In genomic region chr3:9250236-9250635, GRCh38 we compare ENCODE assay signal across 8 cellular contexts. TPM values are rescaled to one million over a fixed set of nuclear protein-coding genes. Genes with fewer than 3 reads are reported as not detected.
DNase-seq lines count a peak whose midpoint lies in the region; ATAC-seq and TF ChIP-seq lines count a peak whose summit lies in the region.

No MANE protein-coding gene starts in this region.

- no peak for ATAC-seq in HG02759 (IDR thresholded peaks at IDR 0.05; ENCODE audit: unreplicated experiment)
- ATAC-seq in stimulated activated naive CD8-positive, alpha-beta T cell treated with anti-CD3 and anti-CD28 coated beads, Interleukin-15, Interleukin-2, amounts not matched to agents 100 U/mL and 50 U/mL, for 24 hours: no peak

- DNase-seq in BJ (ENCODE audit: low read depth): no peak
- no peak for DNase-seq in mammary epithelial cell
- no peak for DNase-seq in DMS114 treated with DMSO at 0.1 percent for 48 hours (lab: John Stamatoyannopoulos, UW; ENCODE audit: unreplicated experiment)
- DNase-seq in stimulated activated naive CD8-positive, alpha-beta T cell treated with anti-CD3 and anti-CD28 coated beads, Interleukin-15, Interleukin-2, amounts not matched to agents 100 U/mL and 50 U/mL, for 24 hours: no peak
- no peak for DNase-seq in LoVo (ENCODE audit: low spot score)

- H3K27ac ChIP-seq in HUES48 (ENCODE audit: low read depth, low read length) (peak overlapping the region; percentile 17), mammary epithelial cell (ENCODE audit: insufficient read depth, low read depth, low read length) (peak overlapping the region; percentile 84), neural cell (ENCODE audit: low read length) (peak overlapping the region; percentile 82)

- H3K4me2 ChIP-seq in mammary epithelial cell (ENCODE audit: insufficient read depth, low read depth, low read length) (peak overlapping the region; percentile 82), neural cell (ENCODE audit: low read length) (peak overlapping the region; percentile 63)

- H3K36me3 ChIP-seq in BJ (ENCODE audit: control insufficient read depth, insufficient read depth, low read length): no peaks in the 10 kb centered on the region; the same call in 1 of the 2 replicates
- no peaks in the 10 kb centered on the region for H3K36me3 ChIP-seq in HUES48 (ENCODE audit: control insufficient read depth, insufficient read depth, low read length)
- H3K36me3 ChIP-seq in mammary epithelial cell (ENCODE audit: insufficient read depth, low read length): no peaks in the 10 kb centered on the region
- no peaks in the 10 kb centered on the region for H3K36me3 ChIP-seq in neural cell (ENCODE audit: insufficient read depth, low read length)

- H4K20me1 ChIP-seq in mammary epithelial cell (ENCODE audit: insufficient read depth, low read length) (no peaks in the 10 kb centered on the region), neural cell (ENCODE audit: insufficient read depth) (no peaks in the 10 kb centered on the region)

- H3K9me2 ChIP-seq in neural cell (ENCODE audit: insufficient read depth, low read length): no peaks in the 10 kb centered on the region

- H3K9me3 ChIP-seq in HUES48 (ENCODE audit: control insufficient read depth, insufficient read depth, low read length) (no peaks in the 10 kb centered on the region), mammary epithelial cell (replicated peaks; ENCODE audit: insufficient read depth, low read length) (no peaks in the 10 kb centered on the region), neural cell (ENCODE audit: low read length) (no peaks in the 10 kb centered on the region)

- H3K4me1 ChIP-seq in HUES48 (ENCODE audit: control insufficient read depth, insufficient read depth, low read length) (peaks cover 26% of the 10 kb centered on the region), mammary epithelial cell (ENCODE audit: insufficient read depth, low read length) (peaks cover 51% of the 10 kb centered on the region)

- in situ Hi-C loops in mammary epithelial cell (cut with MboI; ENCODE audit: low sequenced_read_pairs in 2 of 2): no loop called here

- WGBS in mammary epithelial cell (ENCODE audit: low coverage, missing lambda C conversion rate): 81% methylated on average over 4 of the region's 4 CpGs

- dilution Hi-C loops in mammary epithelial cell (cut with HindIII; ENCODE audit: low sequenced_read_pairs): no loop called here

- H3F3A ChIP-seq in neural cell (ENCODE audit: insufficient read depth, low read length, poor library complexity, severe bottlenecking): peaks cover 3% of the 10 kb centered on the region

- TF ChIP-seq EP300 in neural cell (conservative IDR thresholded peaks at IDR 0.05; ENCODE audit: poor library complexity, severe bottlenecking): no peak

- CTCF ChIA-PET in BJ (lab: Yijun Ruan, JAX) (interaction anchor here (1.1 to 1.3 kb wide), 2 partner anchors 8 to 16 kb away, joined by 3 to 4 read pairs; no protein-coding TSS in a partner anchor), mammary epithelial cell (lab: Charles Lee; ENCODE audit: low non-redundant PET) (interaction anchor here (1.6 kb wide), 1 partner anchor 52 kb away, joined by 5 read pairs; no protein-coding TSS in a partner anchor)

- TF ChIP-seq CTCF in BJ (IDR thresholded peaks at IDR 0.05; ENCODE audit: insufficient read depth, low read depth, low read length) (peak; percentile 4; the same call in 1 of the 2 replicates), mammary epithelial cell (conservative IDR thresholded peaks at IDR 0.05 in 1 of 2, IDR thresholded peaks at IDR 0.05 in 1 of 2; ENCODE audit: extremely low read depth in 1 of 2, insufficient read depth in 1 of 2, low read depth in 1 of 2, low read length in 2 of 2) (peak; percentile 16 to 28), neural cell (IDR thresholded peaks at IDR 0.05; ENCODE audit: poor library complexity, severe bottlenecking) (peak; percentile 52)

- BruUV-seq in mammary epithelial cell (replicated peaks; lab: Mats Ljungman, UMichigan): no TSS peak

- H3K79me2 ChIP-seq in mammary epithelial cell (ENCODE audit: insufficient read depth, low read length) (peaks cover 43% of the 10 kb centered on the region), neural cell (replicated peaks; ENCODE audit: insufficient read depth, low read length) (peaks cover 42% of the 10 kb centered on the region)

- peak; percentile 57 for TF ChIP-seq RAD21 in neural cell (conservative IDR thresholded peaks at IDR 0.05)

- intact Hi-C loops in mammary epithelial cell (cut with micrococcal nuclease): no loop called here

- POLR2A ChIA-PET in BJ (lab: Charles Lee): no interaction called here

- H3K27me3 ChIP-seq in BJ (ENCODE audit: control insufficient read depth, insufficient read depth, low read length) (peaks cover 13% of the 10 kb centered on the region), HUES48 (ENCODE audit: control insufficient read depth, insufficient read depth, low read length) (0 out of 2 replicates have a peak, but pooled peaks cover 7% of the 10 kb centered on the region), mammary epithelial cell (ENCODE audit: insufficient read depth, low read length) (no peaks in the 10 kb centered on the region), neural cell (ENCODE audit: insufficient read depth, low read depth, low read length) (no peaks in the 10 kb centered on the region)

- H3K9ac ChIP-seq in HUES48 (ENCODE audit: low read depth, low read length) (no peak overlapping the region), mammary epithelial cell (ENCODE audit: insufficient read depth, low read length) (peak overlapping the region; percentile 77), neural cell (ENCODE audit: low read length) (peak overlapping the region; percentile 80)

- H3K4me3 ChIP-seq in BJ (ENCODE audit: low read depth, low read length) (no peak overlapping the region), HUES48 (ENCODE audit: low read depth, low read length) (no peak overlapping the region), mammary epithelial cell (replicated peaks in 1 of 3; ENCODE audit: insufficient read depth in 1 of 3, low read depth in 2 of 3, low read length in 3 of 3) (no peak overlapping the region), neural cell (ENCODE audit: low read length) (peak overlapping the region; percentile 69)

- H2AFZ ChIP-seq in mammary epithelial cell (ENCODE audit: low read depth, low read length) (no peak overlapping the region), neural cell (ENCODE audit: low read depth, low read length) (no peak overlapping the region)

TF ChIP-seq in neural cell, 6 proteins besides CTCF, POLR2A, EP300 and RAD21:
- TF ChIP-seq EZH2 (IDR thresholded peaks at IDR 0.05; ENCODE audit: borderline replicate concordance, insufficient read depth, low read length, poor library complexity, severe bottlenecking) (no peak), SMC3 (conservative IDR thresholded peaks at IDR 0.05; ENCODE audit: poor library complexity) (peak; percentile 55)

RNA-seq across cellular contexts. Expression of gene SRGAP3, which starts 0.8 kb away (rescaled TPM):
- 0.65 and 0.75 TPM in 2 replicates for polyA plus RNA-seq in BJ (2011; rRNA removed)
- 0.46 and 1.5 TPM in 2 replicates for polyA minus RNA-seq in BJ (2011; rRNA and poly(A)+ RNA removed)
- total RNA-seq in mammary epithelial cell: 10 to 100 TPM; 27.2 to 50.1 TPM
- 9.2 TPM for polyA plus RNA-seq in mammary epithelial cell
- 62.1 TPM for polyA minus RNA-seq in mammary epithelial cell
- polyA plus RNA-seq in neural cell: 31.5 and 45.6 TPM in 2 replicates
- polyA minus RNA-seq in neural cell: 154 and 207 TPM in 2 replicates

Comparison
In these comparisons a context has a peak if more than half of its experiments do, and no peak if none do; other contexts are left out.
1. H3K27ac ChIP-seq: peak in every context shown above with its lines; median percentile 84 in mammary epithelial cell; 82 in neural cell; 17 in HUES48.